ENCODE assay signal across 13 cellular contexts in the genomic region with DNA sequence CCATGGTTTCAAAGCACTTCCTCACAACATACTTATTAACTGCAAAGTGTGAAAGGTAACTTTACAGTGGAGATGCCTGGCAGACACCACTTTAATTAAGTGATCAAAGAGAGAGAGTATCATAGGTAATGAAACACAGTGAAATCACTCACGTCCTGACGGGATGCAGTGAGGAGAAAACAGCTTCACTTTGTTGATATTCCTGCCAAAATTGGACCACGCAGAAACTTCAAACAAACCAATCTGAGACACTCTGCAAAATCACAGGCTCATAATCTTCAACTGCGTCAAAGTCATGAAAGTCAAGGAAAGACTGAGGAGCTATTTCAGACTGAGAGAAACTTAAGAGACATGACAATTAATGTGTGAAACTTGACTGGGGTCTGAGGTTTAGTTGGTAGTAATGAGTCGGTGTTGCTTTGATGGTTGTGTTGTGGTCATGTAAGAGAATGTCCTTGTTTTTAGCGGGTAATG.
A peak's percentile ranks its signal among the peaks of the same experiment; 100 is the strongest.
DNase-seq lines count a peak whose midpoint lies in the region; ATAC-seq lines count a peak whose summit lies in the region.
"Had no signal": no experiment of that assay in that cellular context is flagged by ENCODE, and none has a peak within 500 bp of the region (broad histone marks: within the 10 kb centered on the region; RNA-seq: fewer than 3 reads in every experiment).

No MANE protein-coding gene starts in this region.

- DNase-seq in activated naive CD4-positive, alpha-beta T cell treated with anti-CD3 and anti-CD28 coated beads, Interleukin-2, amount 50 U/mL, for 72 hours (ENCODE audit: low spot score in 2 of 2) = peak in 1 of 2 donors; percentile 39
- DNase-seq in activated naive CD4-positive, alpha-beta T cell treated with Interleukin-2 at 50 U/mL for 16 hours = no peak
- no peak for DNase-seq in SK-N-DZ (ENCODE audit: low spot score)
- DNase-seq in NCI-H1417 treated with DMSO at 0.1 percent for 48 hours (lab: John Stamatoyannopoulos, UW) = no peak
- DNase-seq: caudate nucleus, KBM-7, NCI-H69 had no signal

- peaks cover 6 to 13% of the 10 kb centered on the region in 2 donors for H3K36me3 Mint-ChIP-seq in activated naive CD4-positive, alpha-beta T cell treated with anti-CD3 and anti-CD28 coated beads, Interleukin-2, amount 50 U/mL, for 72 hours
- no peaks in the 10 kb centered on the region for H3K36me3 Mint-ChIP-seq in activated naive CD8-positive, alpha-beta T cell
- peaks cover 5% of the 10 kb centered on the region for H3K36me3 Mint-ChIP-seq in stimulated activated naive CD8-positive, alpha-beta T cell treated with anti-CD3 and anti-CD28 coated beads, Interleukin-15, Interleukin-2, amounts not matched to agents 100 ng/mL and 50 ng/mL, for 24 hours (ENCODE audit: low read depth)

- H3K27ac Mint-ChIP-seq in activated naive CD4-positive, alpha-beta T cell treated with anti-CD3 and anti-CD28 coated beads, Interleukin-2, amount 50 U/mL, for 72 hours = peak overlapping the region; percentile 77 to 93
- peak overlapping the region; percentile 71 for H3K27ac Mint-ChIP-seq in activated naive CD8-positive, alpha-beta T cell
- peak overlapping the region; percentile 80 for H3K27ac Mint-ChIP-seq in stimulated activated naive CD8-positive, alpha-beta T cell treated with anti-CD3 and anti-CD28 coated beads, Interleukin-15, Interleukin-2, amounts not matched to agents 100 ng/mL and 50 ng/mL, for 24 hours

- no peaks in the 10 kb centered on the region for H3K27me3 Mint-ChIP-seq in activated naive CD8-positive, alpha-beta T cell
- H3K27me3 Mint-ChIP-seq in stimulated activated naive CD8-positive, alpha-beta T cell treated with anti-CD3 and anti-CD28 coated beads, Interleukin-15, Interleukin-2, amounts not matched to agents 100 ng/mL and 50 ng/mL, for 24 hours = peaks cover 3% of the 10 kb centered on the region

- peak; percentile 64 to 83 for ATAC-seq in activated naive CD4-positive, alpha-beta T cell treated with anti-CD3 and anti-CD28 coated beads, Interleukin-2, amount 50 U/mL, for 72 hours
- ATAC-seq in HG02870 (IDR thresholded peaks at IDR 0.05; ENCODE audit: unreplicated experiment) = peak; percentile 55
- ATAC-seq in HG02763 (IDR thresholded peaks at IDR 0.05; ENCODE audit: unreplicated experiment) = no peak
- ATAC-seq: HCT116, Panc1 had no signal

- no peak overlapping the region for H3K4me3 Mint-ChIP-seq in activated naive CD8-positive, alpha-beta T cell
- H3K4me3 Mint-ChIP-seq in stimulated activated naive CD8-positive, alpha-beta T cell treated with anti-CD3 and anti-CD28 coated beads, Interleukin-15, Interleukin-2, amounts not matched to agents 100 ng/mL and 50 ng/mL, for 24 hours = peak overlapping the region; percentile 42

- H3K4me1 Mint-ChIP-seq in activated naive CD8-positive, alpha-beta T cell (ENCODE audit: low read depth) = peaks cover 35% of the 10 kb centered on the region
- peaks cover 52% of the 10 kb centered on the region for H3K4me1 Mint-ChIP-seq in stimulated activated naive CD8-positive, alpha-beta T cell treated with anti-CD3 and anti-CD28 coated beads, Interleukin-15, Interleukin-2, amounts not matched to agents 100 ng/mL and 50 ng/mL, for 24 hours (ENCODE audit: low read depth)

- H3K9me3 Mint-ChIP-seq in activated naive CD4-positive, alpha-beta T cell treated with anti-CD3 and anti-CD28 coated beads, Interleukin-2, amount 50 U/mL, for 72 hours = no peaks in the 10 kb centered on the region
- no peaks in the 10 kb centered on the region for H3K9me3 Mint-ChIP-seq in activated naive CD8-positive, alpha-beta T cell (ENCODE audit: low read depth)
- no peaks in the 10 kb centered on the region for H3K9me3 Mint-ChIP-seq in stimulated activated naive CD8-positive, alpha-beta T cell treated with anti-CD3 and anti-CD28 coated beads, Interleukin-15, Interleukin-2, amounts not matched to agents 100 ng/mL and 50 ng/mL, for 24 hours
